In the genomic region with DNA sequence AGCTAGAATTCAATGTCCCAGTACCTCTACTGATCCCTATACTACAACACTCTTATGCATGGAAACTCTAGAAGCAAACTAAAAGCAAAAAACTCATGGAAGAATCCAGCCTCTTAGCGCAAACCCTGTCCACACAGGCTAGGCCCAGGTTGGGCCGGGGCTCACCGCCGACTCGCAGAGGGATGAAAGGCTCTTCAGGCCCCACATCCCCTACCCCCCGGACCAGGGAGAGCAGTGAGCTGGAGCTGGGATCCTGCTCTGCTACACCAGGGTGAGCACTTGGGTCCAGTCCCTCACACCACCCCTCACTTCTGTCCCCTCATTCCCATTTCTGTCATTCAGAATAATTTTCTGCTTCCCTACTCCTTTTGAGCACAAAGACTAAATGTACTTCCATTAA, we compare ENCODE assay signal across 1 cellular context.
TF ChIP-seq lines count a peak whose summit lies in the region.

No MANE protein-coding gene starts in this region.

TF ChIP-seq in GM23338, 12 proteins besides CTCF, POLR2A, EP300 and RAD21 (continued from another document):
- TF ChIP-seq, protein P1, sequence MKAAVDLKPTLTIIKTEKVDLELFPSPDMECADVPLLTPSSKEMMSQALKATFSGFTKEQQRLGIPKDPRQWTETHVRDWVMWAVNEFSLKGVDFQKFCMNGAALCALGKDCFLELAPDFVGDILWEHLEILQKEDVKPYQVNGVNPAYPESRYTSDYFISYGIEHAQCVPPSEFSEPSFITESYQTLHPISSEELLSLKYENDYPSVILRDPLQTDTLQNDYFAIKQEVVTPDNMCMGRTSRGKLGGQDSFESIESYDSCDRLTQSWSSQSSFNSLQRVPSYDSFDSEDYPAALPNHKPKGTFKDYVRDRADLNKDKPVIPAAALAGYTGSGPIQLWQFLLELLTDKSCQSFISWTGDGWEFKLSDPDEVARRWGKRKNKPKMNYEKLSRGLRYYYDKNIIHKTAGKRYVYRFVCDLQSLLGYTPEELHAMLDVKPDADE (IDR thresholded peaks at IDR 0.05) = no peak
